Comparison of ENCODE assay signal across 12 cellular contexts in genomic region chr3:110995461-110996226, GRCh38.
DNase-seq lines count a peak whose midpoint lies in the region; ATAC-seq and TF ChIP-seq lines count a peak whose summit lies in the region.
"Had no signal": no experiment of that assay in that cellular context is flagged by ENCODE, and none has a peak within 500 bp of the region (broad histone marks: within the 10 kb centered on the region; RNA-seq: fewer than 3 reads in every experiment).

No MANE protein-coding gene starts in this region.

- no peak for ATAC-seq in HG03469 (IDR thresholded peaks at IDR 0.05; ENCODE audit: unreplicated experiment)

- DNase-seq in SKM-1 treated with dmso at 0.1 percent for 144 hours (lab: John Stamatoyannopoulos, UW; ENCODE audit: unreplicated experiment) (peak; percentile 57), SKM-1 (lab: John Stamatoyannopoulos, UW; ENCODE audit: unreplicated experiment) (no peak), NCI-H526 (lab: John Stamatoyannopoulos, UW) (peak; percentile 1 to 28), choroid plexus epithelial cell (ENCODE audit: low read depth) (peak; percentile 53), putamen (ENCODE audit: low spot score) (no peak), T-helper 1 cell (no peak), NCI-H1436 treated with DMSO at 0.1 percent for 48 hours (lab: John Stamatoyannopoulos, UW) (no peak)
- DNase-seq: ACHN, dorsolateral prefrontal cortex, NCI-H1105 treated with DMSO at 0.1 percent for 48 hours, OCI-M1 had no signal

- no peak overlapping the region for H3K4me3 ChIP-seq in choroid plexus epithelial cell (ENCODE audit: low read depth, low read length)
- H3K4me3 ChIP-seq: dorsolateral prefrontal cortex had no signal

- TF ChIP-seq CTCF in choroid plexus epithelial cell (conservative IDR thresholded peaks at IDR 0.05; ENCODE audit: low read depth, low read length) = no peak

Comparison
In these comparisons a context has a peak if more than half of its experiments do, and no peak if none do; other contexts are left out.
1. DNase-seq: peak in SKM-1 treated with dmso at 0.1 percent for 144 hours (single experiment), NCI-H526 (2 of 2) and choroid plexus epithelial cell (single experiment); none in SKM-1 (single experiment), putamen (single experiment), T-helper 1 cell (0 of 5) and NCI-H1436 treated with DMSO at 0.1 percent for 48 hours (single experiment).